In the genomic region with DNA sequence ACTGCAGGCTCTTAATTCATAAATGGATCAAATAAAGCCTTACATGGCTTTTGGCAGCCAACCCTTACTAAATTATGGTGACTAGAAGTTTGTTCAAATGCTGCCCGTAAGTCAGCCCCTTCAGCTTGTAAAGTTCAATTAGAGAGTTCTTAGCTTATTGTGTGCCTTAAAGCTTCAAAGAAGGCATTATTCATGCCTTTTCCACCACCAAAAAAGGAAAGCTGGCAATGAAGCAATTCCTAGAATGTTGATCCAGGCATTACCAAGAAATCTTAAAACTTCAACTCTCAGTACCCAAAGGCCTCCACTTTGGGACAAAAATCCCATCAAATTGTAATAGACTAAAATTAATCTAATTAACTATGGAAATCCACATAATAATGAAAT, we compare ENCODE assay signal across 15 cellular contexts.
DNase-seq lines count a peak whose midpoint lies in the region; ATAC-seq and TF ChIP-seq lines count a peak whose summit lies in the region.
"Had no signal": no experiment of that assay in that cellular context is flagged by ENCODE, and none has a peak within 500 bp of the region (broad histone marks: within the 10 kb centered on the region; RNA-seq: fewer than 3 reads in every experiment).

No MANE protein-coding gene starts in this region.

- H3K36me3 ChIP-seq in adipocyte (ENCODE audit: control insufficient read depth, insufficient read depth, low read length, severe bottlenecking) = no peaks in the 10 kb centered on the region
- no peaks in the 10 kb centered on the region for H3K36me3 ChIP-seq in gastrocnemius medialis
- H3K36me3 ChIP-seq: neutrophil had no signal

- in situ Hi-C loops in gastrocnemius medialis (cut with MboI; ENCODE audit: low sequenced_read_pairs in 4 of 4) = no loop called here

- no peak for DNase-seq in adipocyte (ENCODE audit: low read depth)
- DNase-seq in left colon = no peak
- DNase-seq in gastrocnemius medialis = no peak
- no peak for DNase-seq in SHP77 treated with DMSO at 0.1 percent for 48 hours (lab: John Stamatoyannopoulos, UW)
- no peak for DNase-seq in DMS 273 (lab: John Stamatoyannopoulos, UW; ENCODE audit: unreplicated experiment)
- no peak for DNase-seq in medulla oblongata (ENCODE audit: extremely low spot score)
- DNase-seq in activated T-cell treated with anti-CD3 and anti-CD28 coated beads, Interleukin-2, amount 50 U/mL, for 4 hours = no peak
- DNase-seq: activated CD4-positive, alpha-beta memory T cell treated with anti-CD3 and anti-CD28 coated beads for 36 hours; KBM-7; NCI-H1417; stimulated activated naive CD8-positive, alpha-beta T cell treated with anti-CD3 and anti-CD28 coated beads, Interleukin-15, amount 100 ng/mL, for 72 hours had no signal

- H3K9me3 ChIP-seq in adipocyte (ENCODE audit: control insufficient read depth, low read length) (no peaks in the 10 kb centered on the region), gastrocnemius medialis (no peaks in the 10 kb centered on the region)
- H3K9me3 ChIP-seq: neutrophil had no signal

- H3K27ac ChIP-seq in 22Rv1 = 0 out of 2 replicates have a peak overlapping the region, but pooled peaks have one; percentile 74
- H3K27ac ChIP-seq in gastrocnemius medialis = peak overlapping the region in 3 of 4 donors; percentile 16 to 41 (median 18)
- H3K27ac ChIP-seq: neutrophil had no signal

- no peak for TF ChIP-seq CTCF in 22Rv1 (IDR thresholded peaks at IDR 0.05)
- TF ChIP-seq CTCF in gastrocnemius medialis (IDR thresholded peaks at IDR 0.05 in 4 of 5, conservative IDR thresholded peaks at IDR 0.05 in 1 of 5) = no peak

- H3K9ac ChIP-seq in adipocyte (ENCODE audit: low read length) = no peak overlapping the region

- H3K9me3 Mint-ChIP-seq in activated T-cell treated with anti-CD3 and anti-CD28 coated beads, Interleukin-2, amount 50 U/mL, for 4 hours = no peaks in the 10 kb centered on the region
- H3K9me3 Mint-ChIP-seq: activated T-helper 2 cell treated with anti-CD3 and anti-CD28 coated beads, Interferon-gamma antibody, Interleukin-2, Interleukin-4, amounts not matched to agents 10 μg/mL and 5 μg/mL and 100 μg/mL, durations not matched to agents 14 hours and 24 hours and 36 hours; stimulated activated naive CD8-positive, alpha-beta T cell treated with anti-CD3 and anti-CD28 coated beads, Interleukin-15, amount 100 ng/mL, for 72 hours had no signal

- peaks cover 32% of the 10 kb centered on the region for H3K4me1 ChIP-seq in adipocyte (ENCODE audit: control insufficient read depth, insufficient read depth, low read length)
- peaks cover 35 to 46% of the 10 kb centered on the region in 2 donors for H3K4me1 ChIP-seq in gastrocnemius medialis

- no peak for TF ChIP-seq POLR2A in gastrocnemius medialis (IDR thresholded peaks at IDR 0.05)

- no peaks in the 10 kb centered on the region for H3K4me1 Mint-ChIP-seq in activated T-cell treated with anti-CD3 and anti-CD28 coated beads, Interleukin-2, amount 50 U/mL, for 4 hours (ENCODE audit: low read depth)
- H3K4me1 Mint-ChIP-seq: stimulated activated naive CD8-positive, alpha-beta T cell treated with anti-CD3 and anti-CD28 coated beads, Interleukin-15, amount 100 ng/mL, for 72 hours had no signal

- intact Hi-C loops in left colon (cut with DNase I, micrococcal nuclease) = no loop called here
- intact Hi-C loops in gastrocnemius medialis (cut with DNase I; ENCODE audit: low total_unique reads) = no loop called here

- ATAC-seq in left colon (peak; percentile 7), gastrocnemius medialis (no peak)
- no peak for ATAC-seq in activated T-cell treated with anti-CD3 and anti-CD28 coated beads, Interleukin-2, amount 50 U/mL, for 4 hours
- ATAC-seq: GM12878; stimulated activated naive CD8-positive, alpha-beta T cell treated with anti-CD3 and anti-CD28 coated beads, Interleukin-15, amount 100 ng/mL, for 72 hours had no signal

- no peak overlapping the region for H3K4me3 Mint-ChIP-seq in activated T-cell treated with anti-CD3 and anti-CD28 coated beads, Interleukin-2, amount 50 U/mL, for 4 hours
- H3K4me3 Mint-ChIP-seq: activated CD4-positive, alpha-beta memory T cell treated with anti-CD3 and anti-CD28 coated beads for 36 hours; stimulated activated naive CD8-positive, alpha-beta T cell treated with anti-CD3 and anti-CD28 coated beads, Interleukin-15, amount 100 ng/mL, for 72 hours had no signal

- H3K27me3 Mint-ChIP-seq in activated T-cell treated with anti-CD3 and anti-CD28 coated beads, Interleukin-2, amount 50 U/mL, for 4 hours (ENCODE audit: low read depth) = no peaks in the 10 kb centered on the region
- H3K27me3 Mint-ChIP-seq: activated CD4-positive, alpha-beta memory T cell treated with anti-CD3 and anti-CD28 coated beads for 36 hours had no signal

- no peaks in the 10 kb centered on the region for H3K36me3 Mint-ChIP-seq in activated T-cell treated with anti-CD3 and anti-CD28 coated beads, Interleukin-2, amount 50 U/mL, for 4 hours (ENCODE audit: insufficient read depth)
- H3K36me3 Mint-ChIP-seq: activated CD4-positive, alpha-beta memory T cell treated with anti-CD3 and anti-CD28 coated beads for 36 hours had no signal

- H3K27me3 ChIP-seq in adipocyte (replicated peaks; ENCODE audit: control insufficient read depth, insufficient read depth, low read length) (no peaks in the 10 kb centered on the region), gastrocnemius medialis (no peaks in the 10 kb centered on the region)
- H3K27me3 ChIP-seq: neutrophil had no signal

- H3K4me3 ChIP-seq in adipocyte (ENCODE audit: low read length) (peak overlapping the region; percentile 45), gastrocnemius medialis (no peak overlapping the region)
- H3K4me3 ChIP-seq: GM12878 had no signal
